ENCODE assay signal across 22 cellular contexts in the genomic region with DNA sequence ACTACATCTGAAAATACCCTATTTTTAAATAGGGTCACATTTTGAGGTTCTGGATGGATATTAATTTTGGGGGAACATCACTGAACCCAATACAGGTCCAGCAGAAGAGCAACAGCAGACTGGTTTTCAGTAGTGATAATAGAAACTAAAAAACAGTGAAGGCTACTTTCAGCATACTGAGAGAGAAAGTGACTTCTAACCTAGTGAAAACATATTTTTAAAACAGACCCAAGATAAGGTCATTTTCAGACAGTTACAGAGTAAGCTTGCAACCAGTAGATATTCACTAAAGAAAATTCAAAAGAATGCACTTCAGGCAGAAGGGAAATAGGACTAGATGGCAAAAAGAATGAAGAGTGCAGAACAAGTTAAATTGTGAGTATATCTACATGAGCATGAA. TPM values are rescaled to one million over a fixed set of nuclear protein-coding genes. Genes with fewer than 3 reads are reported as not detected.
A peak's percentile ranks its signal among the peaks of the same experiment; 100 is the strongest.
DNase-seq lines count a peak whose midpoint lies in the region; ATAC-seq and TF ChIP-seq lines count a peak whose summit lies in the region.
"Had no signal": no experiment of that assay in that cellular context is flagged by ENCODE, and none has a peak within 500 bp of the region (broad histone marks: within the 10 kb centered on the region; RNA-seq: fewer than 3 reads in every experiment).

No MANE protein-coding gene starts in this region.

- H3K9me3 ChIP-seq in mucosa of descending colon, result no peaks in the 10 kb centered on the region
- H3K9me3 ChIP-seq: A549, right atrium auricular region had no signal

- TF ChIP-seq CTCF in mucosa of descending colon (IDR thresholded peaks at IDR 0.05), result no peak

- H3K36me3 ChIP-seq in mucosa of descending colon (ENCODE audit: low read depth), result no peaks in the 10 kb centered on the region
- H3K36me3 ChIP-seq: cardiac muscle cell, right atrium auricular region had no signal

- intact Hi-C loops in mucosa of descending colon (cut with DNase I, micrococcal nuclease), result no loop called here

- H3K4me1 ChIP-seq in mucosa of descending colon (ENCODE audit: low read depth), result no peaks in the 10 kb centered on the region
- H3K4me1 ChIP-seq: A549, right atrium auricular region had no signal

- DNase-seq in UCSD-AML1 (lab: John Stamatoyannopoulos, UW; ENCODE audit: unreplicated experiment) (no peak), NCI-H510A (lab: John Stamatoyannopoulos, UW) (no peak), NCI-H2029 treated with DMSO at 0.1 percent for 48 hours (lab: John Stamatoyannopoulos, UW) (no peak), mucosa of descending colon (no peak)
- DNase-seq: activated CD8-positive, alpha-beta T cell treated with anti-CD3 and anti-CD28 coated beads, Interleukin-2, amount 10 ng/mL, durations not matched to agents 7 days and 5 days; activated naive CD8-positive, alpha-beta T cell treated with anti-CD3 and anti-CD28 coated beads, Interleukin-2, amount 10 ng/mL, durations not matched to agents 7 days and 5 days; activated T-cell treated with anti-CD3 and anti-CD28 coated beads, Interleukin-2, amount 50 U/mL, for 72 hours; endodermal cell; hypothalamus; Karpas-422; NCI-H1105 treated with DMSO at 0.1 percent for 48 hours; NK-92 treated with Interleukin-12 subunit alpha and Interleukin-12 subunit beta, amount 100 ng/mL, for 24 hours; Right ventricle myocardium superior had no signal

- ATAC-seq in GM18867 (IDR thresholded peaks at IDR 0.05; ENCODE audit: unreplicated experiment) (peak; percentile 76), GM21526 (IDR thresholded peaks at IDR 0.05; ENCODE audit: low FRiP score, unreplicated experiment) (peak; percentile 82), HG02938 (IDR thresholded peaks at IDR 0.05; ENCODE audit: unreplicated experiment) (peak; percentile 79), HG03571 (IDR thresholded peaks at IDR 0.05; ENCODE audit: unreplicated experiment) (peak; percentile 37), mucosa of descending colon (no peak)
- ATAC-seq: A549; activated CD8-positive, alpha-beta T cell treated with anti-CD3 and anti-CD28 coated beads, Interleukin-2, amount 10 ng/mL, durations not matched to agents 7 days and 5 days; activated T-cell treated with anti-CD3 and anti-CD28 coated beads, Interleukin-2, amount 50 U/mL, for 72 hours; WTC11 had no signal

- no peak overlapping the region for H3K4me3 ChIP-seq in mucosa of descending colon
- H3K4me3 ChIP-seq: A549, cardiac muscle cell, right atrium auricular region had no signal

RNA-seq across cellular contexts. Expression of a gene that starts 42.0 kb away (rescaled TPM):
- total RNA-seq in mucosa of descending colon, result not detected
- total RNA-seq: activated CD8-positive, alpha-beta T cell treated with anti-CD3 and anti-CD28 coated beads, Interleukin-2, amount 10 ng/mL, durations not matched to agents 7 days and 5 days; activated T-cell treated with anti-CD3 and anti-CD28 coated beads, Interleukin-2, amount 50 U/mL, for 72 hours; cardiac muscle cell; endodermal cell; right atrium auricular region; Right ventricle myocardium superior; T-helper 1 cell treated with Interleukin-12 subunit alpha and Interleukin-12 subunit beta and Interleukin-4 antibody, amounts not matched to agents 30 ng/mL and 1 ng/mL, for 36 hours; WTC11 had no signal
